16 cellular contexts compared by ENCODE assay signal in the genomic region with DNA sequence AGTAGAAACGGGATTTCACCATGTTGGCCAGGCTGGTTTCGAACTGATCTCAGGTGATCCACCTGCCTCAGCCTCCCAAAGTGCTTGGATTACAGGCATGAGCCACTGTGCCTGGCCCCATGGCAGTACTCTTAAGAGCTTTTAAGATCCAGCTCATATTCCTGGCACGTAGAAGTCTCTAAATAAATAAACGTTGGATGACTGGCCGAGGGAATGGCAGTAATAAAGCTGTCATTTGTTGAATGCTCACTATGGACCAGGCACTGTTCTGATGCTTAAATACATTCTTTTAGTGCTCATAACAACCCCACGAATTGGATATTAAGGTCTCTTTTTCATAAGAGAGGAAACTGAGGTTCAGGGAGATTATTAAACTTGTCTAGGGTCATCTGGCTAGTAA. TPM values are rescaled to one million over a fixed set of nuclear protein-coding genes. Genes with fewer than 3 reads are reported as not detected.
DNase-seq lines count a peak whose midpoint lies in the region; ATAC-seq lines count a peak whose summit lies in the region.
"Had no signal": no experiment of that assay in that cellular context is flagged by ENCODE, and none has a peak within 500 bp of the region (broad histone marks: within the 10 kb centered on the region; RNA-seq: fewer than 3 reads in every experiment).

No MANE protein-coding gene starts in this region.

- no peaks in the 10 kb centered on the region for H3K9me3 Mint-ChIP-seq in CD4-positive, alpha-beta memory T cell
- H3K9me3 Mint-ChIP-seq in stimulated activated effector memory CD8-positive, alpha-beta T cell treated with anti-CD3 and anti-CD28 coated beads, Interleukin-12 subunit alpha, Interleukin-12 subunit beta, amount 100 ng/mL, for 72 hours: no peaks in the 10 kb centered on the region
- H3K9me3 Mint-ChIP-seq: CD8-positive, alpha-beta memory T cell; H9; HFFc6 had no signal

- no peaks in the 10 kb centered on the region for H3K27me3 ChIP-seq in CD4-positive, alpha-beta memory T cell (ENCODE audit: insufficient read depth, low read length)
- H3K27me3 ChIP-seq in MG63: no peaks in the 10 kb centered on the region

- intact Hi-C loops in CD4-positive, alpha-beta memory T cell (cut with micrococcal nuclease): no loop called here

- H3K4me1 ChIP-seq in CD4-positive, alpha-beta memory T cell (ENCODE audit: insufficient read depth, low read length): peaks cover 45% of the 10 kb centered on the region
- H3K4me1 ChIP-seq: Caco-2 had no signal

- H3K4me3 Mint-ChIP-seq in CD4-positive, alpha-beta memory T cell: no peak overlapping the region
- no peak overlapping the region for H3K4me3 Mint-ChIP-seq in stimulated activated effector memory CD8-positive, alpha-beta T cell treated with anti-CD3 and anti-CD28 coated beads, Interleukin-12 subunit alpha, Interleukin-12 subunit beta, amount 100 ng/mL, for 72 hours
- H3K4me3 Mint-ChIP-seq: B cell; CD8-positive, alpha-beta memory T cell; H9; HFFc6 had no signal

- no peaks in the 10 kb centered on the region for H3K27me3 Mint-ChIP-seq in CD4-positive, alpha-beta memory T cell
- H3K27me3 Mint-ChIP-seq: B cell; CD8-positive, alpha-beta memory T cell had no signal

- peaks cover 17% of the 10 kb centered on the region for H3K36me3 ChIP-seq in CD4-positive, alpha-beta memory T cell (ENCODE audit: insufficient read depth, low read length)
- no peaks in the 10 kb centered on the region; the same call in 1 of the 2 replicates for H3K36me3 ChIP-seq in MG63

- no peaks in the 10 kb centered on the region for H3K9me3 ChIP-seq in CD4-positive, alpha-beta memory T cell (ENCODE audit: control insufficient read depth in 1 of 2, low read length in 2 of 2)
- H3K9me3 ChIP-seq in MG63: no peaks in the 10 kb centered on the region
- H3K9me3 ChIP-seq: Caco-2 had no signal

- no peak for DNase-seq in CD4-positive, alpha-beta memory T cell
- DNase-seq in EL (peak; percentile 26), MG63 (peak; percentile 13)
- DNase-seq in stimulated activated effector memory CD8-positive, alpha-beta T cell treated with anti-CD3 and anti-CD28 coated beads, Interleukin-12 subunit alpha, Interleukin-12 subunit beta, amount 100 ng/mL, for 72 hours (ENCODE audit: low spot score in 2 of 2): no peak
- no peak for DNase-seq in activated CD4-positive, alpha-beta T cell treated with anti-CD3 and anti-CD28 coated beads, Interleukin-2, amount 50 U/mL, for 1 hour
- DNase-seq: C1 segment of cervical spinal cord; Caco-2; CD8-positive, alpha-beta memory T cell; DND-41; GOT3; H9; HFFc6 had no signal

- peaks cover 22 to 45% of the 10 kb centered on the region in 2 donors for H3K36me3 Mint-ChIP-seq in CD4-positive, alpha-beta memory T cell
- H3K36me3 Mint-ChIP-seq in stimulated activated effector memory CD8-positive, alpha-beta T cell treated with anti-CD3 and anti-CD28 coated beads, Interleukin-12 subunit alpha, Interleukin-12 subunit beta, amount 100 ng/mL, for 72 hours: peaks cover 35% of the 10 kb centered on the region

- no peak overlapping the region for H3K27ac ChIP-seq in CD4-positive, alpha-beta memory T cell (ENCODE audit: low read depth, low read length)

- peak overlapping the region in 5 of 7 donors; percentile 11 to 66 (median 31) for H3K27ac Mint-ChIP-seq in CD4-positive, alpha-beta memory T cell
- peak overlapping the region; percentile 76 for H3K27ac Mint-ChIP-seq in stimulated activated effector memory CD8-positive, alpha-beta T cell treated with anti-CD3 and anti-CD28 coated beads, Interleukin-12 subunit alpha, Interleukin-12 subunit beta, amount 100 ng/mL, for 72 hours
- H3K27ac Mint-ChIP-seq: B cell, H9, HFFc6 had no signal

- no peak for ATAC-seq in stimulated activated effector memory CD8-positive, alpha-beta T cell treated with anti-CD3 and anti-CD28 coated beads, Interleukin-12 subunit alpha, Interleukin-12 subunit beta, amount 100 ng/mL, for 72 hours
- ATAC-seq in GM18907 (IDR thresholded peaks at IDR 0.05; ENCODE audit: unreplicated experiment): no peak
- no peak for ATAC-seq in GM21528 (IDR thresholded peaks at IDR 0.05; ENCODE audit: low FRiP score, unreplicated experiment)
- ATAC-seq: HepG2 had no signal

- peaks cover 34 to 60% (median 53%) of the 10 kb centered on the region in 4 donors for H3K4me1 Mint-ChIP-seq in CD4-positive, alpha-beta memory T cell
- H3K4me1 Mint-ChIP-seq in stimulated activated effector memory CD8-positive, alpha-beta T cell treated with anti-CD3 and anti-CD28 coated beads, Interleukin-12 subunit alpha, Interleukin-12 subunit beta, amount 100 ng/mL, for 72 hours: peaks cover 29% of the 10 kb centered on the region
- H3K4me1 Mint-ChIP-seq: B cell had no signal

- no peak overlapping the region for H3K4me3 ChIP-seq in CD4-positive, alpha-beta memory T cell (ENCODE audit: low read length in 2 of 2)
- no peak overlapping the region for H3K4me3 ChIP-seq in MG63

- CTCF ChIA-PET in CD4-positive, alpha-beta memory T cell (lab: Charles Lee; ENCODE audit: partially characterized antibody): interaction anchor here (1.2 to 1.8 kb wide), 3 partner anchors 8 to 52 kb away, joined by 4 to 7 read pairs (median 5); no protein-coding TSS in a partner anchor

- POLR2A ChIA-PET in CD4-positive, alpha-beta memory T cell (lab: Charles Lee; ENCODE audit: partially characterized antibody): no interaction called here

RNA-seq across cellular contexts. Expression of a gene that starts 20.9 kb away (rescaled TPM):
- 10 to 100 TPM; 30.3 to 33.0 TPM for total RNA-seq in CD4-positive, alpha-beta memory T cell
- polyA plus RNA-seq in CD4-positive, alpha-beta memory T cell: 10 to 100 TPM; 42.3 to 51.9 TPM
- 6.3 and 9.0 TPM in 2 replicates for total RNA-seq in MG63 (2014; rRNA removed; shearing (Covaris generic); ENCODE audit: low replicate concordance)

RNA-seq across cellular contexts. Expression of a gene that starts 31.5 kb away (rescaled TPM):
- total RNA-seq in CD4-positive, alpha-beta memory T cell: 10 to 100 TPM; 41.4 to 46.8 TPM
- 1 to 10 TPM; 3.4 to 9.0 TPM for polyA plus RNA-seq in CD4-positive, alpha-beta memory T cell
- total RNA-seq in MG63 (2014; rRNA removed; shearing (Covaris generic); ENCODE audit: low replicate concordance): 12.2 and 14.3 TPM in 2 replicates

Comparison
In these comparisons a context has a peak if more than half of its experiments do, and no peak if none do; other contexts are left out.
1. DNase-seq: peak in EL (single experiment) and MG63 (single experiment); none in CD4-positive, alpha-beta memory T cell (0 of 5), stimulated activated effector memory CD8-positive, alpha-beta T cell treated with anti-CD3 and anti-CD28 coated beads, Interleukin-12 subunit alpha, Interleukin-12 subunit beta, amount 100 ng/mL, for 72 hours (0 of 2) and activated CD4-positive, alpha-beta T cell treated with anti-CD3 and anti-CD28 coated beads, Interleukin-2, amount 50 U/mL, for 1 hour (single experiment).